In the genomic region with DNA sequence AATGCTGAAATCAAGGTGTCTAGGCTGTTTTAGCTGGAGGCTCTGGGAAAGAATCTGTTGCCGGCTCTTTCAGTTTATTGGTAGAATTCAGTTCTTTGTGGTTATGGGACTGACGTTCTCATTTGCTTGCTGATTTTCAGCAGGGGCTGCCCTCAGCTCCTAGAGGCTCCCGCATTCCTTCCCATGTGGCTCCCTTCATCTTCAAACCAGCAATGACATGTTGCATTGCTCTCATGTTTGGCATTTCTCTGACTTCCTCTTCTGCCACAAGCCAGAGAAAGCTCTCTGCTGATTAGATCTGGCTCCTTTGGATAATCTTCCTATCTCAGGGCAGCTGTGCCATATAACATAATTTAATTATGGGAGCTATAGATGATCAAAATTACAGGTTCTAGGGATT, we compare ENCODE assay signal across 20 cellular contexts.
DNase-seq lines count a peak whose midpoint lies in the region; TF ChIP-seq lines count a peak whose summit lies in the region.
"Had no signal": no experiment of that assay in that cellular context is flagged by ENCODE, and none has a peak within 500 bp of the region (broad histone marks: within the 10 kb centered on the region; RNA-seq: fewer than 3 reads in every experiment).

No MANE protein-coding gene starts in this region.

- H3K4me1 ChIP-seq in breast epithelium (no peaks in the 10 kb centered on the region), mammary epithelial cell (ENCODE audit: insufficient read depth, low read length) (no peaks in the 10 kb centered on the region), stomach (peaks cover 0 to 7% (median 0%) of the 10 kb centered on the region in 4 donors), colonic mucosa (no peaks in the 10 kb centered on the region)
- H3K4me1 ChIP-seq: foreskin keratinocyte, HAP-1 had no signal

- H3K9ac ChIP-seq in mammary epithelial cell (ENCODE audit: insufficient read depth, low read length) (no peak overlapping the region), colonic mucosa (ENCODE audit: low read depth in 2 of 2, low read length in 2 of 2) (no peak overlapping the region)
- H3K9ac ChIP-seq: KMS-11 had no signal

- H3K27ac ChIP-seq in breast epithelium, result peak overlapping the region; percentile 59 to 76
- H3K27ac ChIP-seq in mammary epithelial cell (ENCODE audit: insufficient read depth, low read depth, low read length), result no peak overlapping the region
- peak overlapping the region; percentile 2 for H3K27ac ChIP-seq in brain microvascular endothelial cell
- no peak overlapping the region for H3K27ac ChIP-seq in stomach
- no peak overlapping the region for H3K27ac ChIP-seq in colonic mucosa
- H3K27ac ChIP-seq: dorsolateral prefrontal cortex, epithelial cell of prostate, foreskin keratinocyte, KMS-11 had no signal

- H3K27me3 ChIP-seq in breast epithelium (no peaks in the 10 kb centered on the region), mammary epithelial cell (ENCODE audit: insufficient read depth, low read length) (peaks cover 3% of the 10 kb centered on the region), brain microvascular endothelial cell (replicated peaks) (no peaks in the 10 kb centered on the region), stomach (no peaks in the 10 kb centered on the region), colonic mucosa (no peaks in the 10 kb centered on the region)
- H3K27me3 ChIP-seq: dorsolateral prefrontal cortex, foreskin keratinocyte had no signal

- in situ Hi-C loops in mammary epithelial cell (cut with MboI; ENCODE audit: low sequenced_read_pairs in 2 of 2), result no loop called here
- in situ Hi-C loops in brain microvascular endothelial cell (cut with HindIII; ENCODE audit: low pct_ligation_motif_present, low sequenced_read_pairs), result no loop called here

- H4K20me1 ChIP-seq in mammary epithelial cell (ENCODE audit: insufficient read depth, low read length), result no peaks in the 10 kb centered on the region

- H3K36me3 ChIP-seq in breast epithelium (no peaks in the 10 kb centered on the region), mammary epithelial cell (ENCODE audit: insufficient read depth, low read length) (no peaks in the 10 kb centered on the region), brain microvascular endothelial cell (replicated peaks) (no peaks in the 10 kb centered on the region), stomach (no peaks in the 10 kb centered on the region), colonic mucosa (no peaks in the 10 kb centered on the region)
- H3K36me3 ChIP-seq: HAP-1 had no signal

- TF ChIP-seq POLR2A in breast epithelium (IDR thresholded peaks at IDR 0.05) (no peak), stomach (IDR thresholded peaks at IDR 0.05) (no peak)

- dilution Hi-C loops in mammary epithelial cell (cut with HindIII; ENCODE audit: low sequenced_read_pairs), result no loop called here

- no peak for TF ChIP-seq CTCF in breast epithelium (IDR thresholded peaks at IDR 0.05)
- TF ChIP-seq CTCF in mammary epithelial cell (conservative IDR thresholded peaks at IDR 0.05 in 1 of 2, IDR thresholded peaks at IDR 0.05 in 1 of 2; ENCODE audit: extremely low read depth in 1 of 2, insufficient read depth in 1 of 2, low read depth in 1 of 2, low read length in 2 of 2), result no peak
- TF ChIP-seq CTCF in brain microvascular endothelial cell (IDR thresholded peaks at IDR 0.05; ENCODE audit: low read depth, low read length, missing control alignments), result no peak
- no peak for TF ChIP-seq CTCF in stomach (IDR thresholded peaks at IDR 0.05)
- TF ChIP-seq CTCF in colonic mucosa (IDR thresholded peaks at IDR 0.05), result no peak

- no peaks in the 10 kb centered on the region for H3K79me2 ChIP-seq in mammary epithelial cell (ENCODE audit: insufficient read depth, low read length)

- BruUV-seq in mammary epithelial cell (replicated peaks; lab: Mats Ljungman, UMichigan), result no TSS peak

- 0% methylated on average over 3 of the region's 3 CpGs for WGBS in mammary epithelial cell (ENCODE audit: low coverage, missing lambda C conversion rate)
- WGBS in stomach, 5 donors, result 68 to 80% (median 73%) methylated on average over 3 of the region's 3 CpGs

- DNase-seq in breast epithelium (ENCODE audit: low spot score in 2 of 2) (no peak), mammary epithelial cell (no peak), brain microvascular endothelial cell (peak; percentile 25), kidney glomerular epithelial cell (lab: John Stamatoyannopoulos, UW) (peak; percentile 9), stomach (no peak), NCI-H446 (lab: John Stamatoyannopoulos, UW) (no peak), colonic mucosa (no peak)
- no peak for DNase-seq in activated T-cell treated with anti-CD3 and anti-CD28 coated beads, Interleukin-2, amount 50 U/mL, for 1 hour
- DNase-seq: activated CD4-positive, alpha-beta T cell treated with anti-CD3 and anti-CD28 coated beads, Interleukin-2, amount 10 ng/mL, durations not matched to agents 7 days and 5 days; activated naive CD8-positive, alpha-beta T cell treated with anti-CD3 and anti-CD28 coated beads, Interleukin-2, amount 50 U/mL, for 24 hours; COR-L47; dorsolateral prefrontal cortex; foreskin keratinocyte; mucosa of descending colon; NCI-H2029 treated with DMSO at 0.1 percent for 48 hours; NCI-H510A; RPMI8226 had no signal

- TF ChIP-seq EP300 in stomach (IDR thresholded peaks at IDR 0.05), result no peak

- H3K4me2 ChIP-seq in mammary epithelial cell (ENCODE audit: insufficient read depth, low read depth, low read length), result no peak overlapping the region
- H3K4me2 ChIP-seq: KMS-11 had no signal

- intact Hi-C loops in breast epithelium (cut with DNase I; ENCODE audit: low total_unique reads), result no loop called here
- intact Hi-C loops in mammary epithelial cell (cut with micrococcal nuclease), result no loop called here
- intact Hi-C loops in stomach (cut with DNase I; ENCODE audit: low total_unique reads), result no loop called here
- intact Hi-C loops in colonic mucosa (cut with DNase I), result no loop called here

- H3K9me3 ChIP-seq in breast epithelium, result no peaks in the 10 kb centered on the region
- H3K9me3 ChIP-seq in mammary epithelial cell (replicated peaks; ENCODE audit: insufficient read depth, low read length), result no peaks in the 10 kb centered on the region
- H3K9me3 ChIP-seq in stomach, result no peaks in the 10 kb centered on the region
- H3K9me3 ChIP-seq in colonic mucosa, result no peaks in the 10 kb centered on the region
- H3K9me3 ChIP-seq: HAP-1, mucosa of descending colon had no signal

- H3K4me3 ChIP-seq in breast epithelium (no peak overlapping the region), mammary epithelial cell (replicated peaks in 1 of 3; ENCODE audit: insufficient read depth in 1 of 3, low read depth in 2 of 3, low read length in 3 of 3) (no peak overlapping the region), brain microvascular endothelial cell (ENCODE audit: low read depth, low read length) (no peak overlapping the region), stomach (no peak overlapping the region), colonic mucosa (no peak overlapping the region)
- H3K4me3 ChIP-seq: dorsolateral prefrontal cortex, HAP-1, mucosa of descending colon had no signal

- CTCF ChIA-PET in mammary epithelial cell (lab: Charles Lee; ENCODE audit: low non-redundant PET), result no interaction called here

- H2AFZ ChIP-seq in mammary epithelial cell (ENCODE audit: low read depth, low read length), result no peak overlapping the region

Comparison
In these comparisons a context has a peak if more than half of its experiments do, and no peak if none do; other contexts are left out.
1. H3K27ac ChIP-seq: peak in breast epithelium (2 of 2) and brain microvascular endothelial cell (single experiment); none in mammary epithelial cell (single experiment), stomach (0 of 5) and colonic mucosa (single experiment).
2. DNase-seq: peak in brain microvascular endothelial cell (single experiment) and kidney glomerular epithelial cell (single experiment); none in breast epithelium (0 of 2), mammary epithelial cell (single experiment), activated T-cell treated with anti-CD3 and anti-CD28 coated beads, Interleukin-2, amount 50 U/mL, for 1 hour (single experiment), stomach (single experiment), NCI-H446 (0 of 2) and colonic mucosa (single experiment).